Comparison of ENCODE assay signal across 1 cellular context in genomic region chr7:48077438-48077837, GRCh38.
TF ChIP-seq lines count a peak whose summit lies in the region.

No MANE protein-coding gene starts in this region.

TF ChIP-seq in GM23338, 12 proteins besides CTCF, POLR2A, EP300 and RAD21:
- TF ChIP-seq ZNF462 (CRISPR knock-in tag; IDR thresholded peaks at IDR 0.05) (no peak), JUNB (IDR thresholded peaks at IDR 0.05; ENCODE audit: unreplicated experiment) (no peak), EZH2phosphoT487 (IDR thresholded peaks at IDR 0.05; ENCODE audit: unreplicated experiment) (no peak), ZNF114 (CRISPR knock-in tag; IDR thresholded peaks at IDR 0.05) (no peak), POLR2AphosphoS5 (IDR thresholded peaks at IDR 0.05; ENCODE audit: low read depth) (no peak), NANOG (IDR thresholded peaks at IDR 0.05; ENCODE audit: borderline replicate concordance) (no peak), ZNF331 (CRISPR knock-in tag; IDR thresholded peaks at IDR 0.05; ENCODE audit: low read depth) (no peak), REST (IDR thresholded peaks at IDR 0.05; ENCODE audit: unreplicated experiment) (no peak), STAT1 (IDR thresholded peaks at IDR 0.05; ENCODE audit: unreplicated experiment) (no peak), ETS1 (IDR thresholded peaks at IDR 0.05) (no peak)
